ENCODE assay signal across 17 cellular contexts in the genomic region with DNA sequence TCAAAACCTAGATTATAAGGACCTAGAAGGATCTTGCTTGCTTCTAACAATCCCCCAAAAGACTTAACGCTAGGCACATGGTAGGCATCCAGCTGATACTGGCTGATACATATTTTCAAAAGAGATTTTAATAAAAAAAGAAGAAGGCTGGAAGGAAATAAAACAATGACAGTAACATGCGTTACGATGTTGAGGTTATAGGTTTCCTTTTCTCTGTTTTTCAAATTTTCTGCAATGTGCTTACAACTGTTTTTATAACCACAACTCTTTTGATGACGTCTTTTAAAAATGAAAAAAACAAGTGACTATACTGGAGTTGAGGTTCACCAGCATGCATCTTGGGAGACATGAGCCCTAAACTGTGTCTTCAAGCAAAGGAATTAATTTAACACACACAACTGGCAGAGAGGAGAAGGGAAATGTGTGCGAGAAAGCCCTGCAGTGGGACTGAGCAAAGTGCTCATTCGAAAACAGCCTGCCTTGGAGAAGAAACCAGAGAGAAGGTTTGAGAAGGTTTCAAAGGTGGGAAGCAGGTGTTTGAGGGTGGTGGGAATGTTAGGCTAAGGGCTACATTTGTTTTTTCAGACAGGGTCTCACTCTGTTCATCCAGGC.
DNase-seq lines count a peak whose midpoint lies in the region; ATAC-seq and TF ChIP-seq lines count a peak whose summit lies in the region.
"Had no signal": no experiment of that assay in that cellular context is flagged by ENCODE, and none has a peak within 500 bp of the region (broad histone marks: within the 10 kb centered on the region; RNA-seq: fewer than 3 reads in every experiment).

No MANE protein-coding gene starts in this region.

- H3K27me3 Mint-ChIP-seq in activated T-cell treated with anti-CD3 and anti-CD28 coated beads, Interleukin-2, amount 50 U/mL, for 24 hours, result no peaks in the 10 kb centered on the region
- H3K27me3 Mint-ChIP-seq in activated T-cell treated with anti-CD3 and anti-CD28 coated beads, Interleukin-2, amount 50 U/mL, for 4 hours (ENCODE audit: low read depth), result no peaks in the 10 kb centered on the region

- peak; percentile 54 for DNase-seq in activated T-cell treated with anti-CD3 and anti-CD28 coated beads, Interleukin-2, amount 50 U/mL, for 24 hours
- no peak for DNase-seq in activated T-cell treated with anti-CD3 and anti-CD28 coated beads, Interleukin-2, amount 50 U/mL, for 48 hours
- DNase-seq in activated T-cell treated with anti-CD3 and anti-CD28 coated beads, Interleukin-2, amount 50 U/mL, for 4 hours, result no peak
- DNase-seq in right lobe of liver (no peak), transverse colon (no peak), HUDEP-2 (lab: John Stamatoyannopoulos, UW; ENCODE audit: unreplicated experiment in 76 of 76) (no peak), SJCRH30 (no peak)
- DNase-seq: activated effector memory CD4-positive, alpha-beta T cell treated with anti-CD3 and anti-CD28 coated beads, Interleukin-2, amount 50 U/mL, for 16 hours; DMS53; hippocampal formation; IMR-90; left lung; NCI-H510A treated with DMSO at 0.1 percent for 48 hours; RPMI8226 had no signal

- no peak for TF ChIP-seq CTCF in right lobe of liver (IDR thresholded peaks at IDR 0.05)
- TF ChIP-seq CTCF in transverse colon (IDR thresholded peaks at IDR 0.05), result no peak

- H3K4me3 ChIP-seq in right lobe of liver (no peak overlapping the region), transverse colon (no peak overlapping the region), SJCRH30 (no peak overlapping the region)
- H3K4me3 ChIP-seq: esophagus muscularis mucosa, left lung, smooth muscle cell had no signal

- in situ Hi-C loops in transverse colon (cut with MboI; ENCODE audit: low pct_ligation_motif_present in 1 of 4, low pct_unique_long_range_greater_than_20kb in 1 of 4, low sequenced_read_pairs in 3 of 4), result no loop called here

- H3K4me1 Mint-ChIP-seq in activated T-cell treated with anti-CD3 and anti-CD28 coated beads, Interleukin-2, amount 50 U/mL, for 24 hours (ENCODE audit: low read depth), result peaks cover 82% of the 10 kb centered on the region
- H3K4me1 Mint-ChIP-seq in activated T-cell treated with anti-CD3 and anti-CD28 coated beads, Interleukin-2, amount 50 U/mL, for 4 hours (ENCODE audit: low read depth), result peaks cover 73% of the 10 kb centered on the region

- peak; percentile 78 to 83 for ATAC-seq in activated T-cell treated with anti-CD3 and anti-CD28 coated beads, Interleukin-2, amount 50 U/mL, for 4 hours
- no peak for ATAC-seq in right lobe of liver
- no peak for ATAC-seq in GM19463 (IDR thresholded peaks at IDR 0.05; ENCODE audit: unreplicated experiment)
- ATAC-seq: left lung had no signal

- peak overlapping the region; percentile 95 for H3K27ac Mint-ChIP-seq in activated T-cell treated with anti-CD3 and anti-CD28 coated beads, Interleukin-2, amount 50 U/mL, for 24 hours

- WGBS in right lobe of liver (ENCODE audit: insufficient coverage, low coverage, low lambda C conversion rate, missing lambda C conversion rate), result 71% methylated on average over 6 of the region's 6 CpGs
- 85 to 90% methylated on average over 4 to 6 of the region's 6 CpGs for WGBS in transverse colon (ENCODE audit: low coverage in 1 of 2), 2 donors

- H3K9me3 ChIP-seq in right lobe of liver (no peaks in the 10 kb centered on the region), transverse colon (no peaks in the 10 kb centered on the region), SJCRH30 (replicated peaks) (no peaks in the 10 kb centered on the region)
- H3K9me3 ChIP-seq: esophagus muscularis mucosa, left lung had no signal

- H3K27ac ChIP-seq in right lobe of liver, result peak overlapping the region in 1 of 3 donors; percentile 14
- H3K27ac ChIP-seq in transverse colon, result peak overlapping the region; percentile 22 to 58 (median 36)
- no peak overlapping the region for H3K27ac ChIP-seq in SJCRH30
- H3K27ac ChIP-seq: esophagus muscularis mucosa had no signal

- no peak for TF ChIP-seq EP300 in transverse colon (IDR thresholded peaks at IDR 0.05; ENCODE audit: low read depth)

- H3K4me1 ChIP-seq in right lobe of liver, result peaks cover 0 to 9% (median 4%) of the 10 kb centered on the region in 4 donors
- no peaks in the 10 kb centered on the region for H3K4me1 ChIP-seq in transverse colon
- H3K4me1 ChIP-seq in SJCRH30, result no peaks in the 10 kb centered on the region
- H3K4me1 ChIP-seq: esophagus muscularis mucosa had no signal

- no peaks in the 10 kb centered on the region for H3K27me3 ChIP-seq in right lobe of liver
- no peaks in the 10 kb centered on the region for H3K27me3 ChIP-seq in transverse colon
- no peaks in the 10 kb centered on the region for H3K27me3 ChIP-seq in SJCRH30
- H3K27me3 ChIP-seq: esophagus muscularis mucosa, left lung had no signal

- peak overlapping the region; percentile 77 for H3K4me3 Mint-ChIP-seq in activated T-cell treated with anti-CD3 and anti-CD28 coated beads, Interleukin-2, amount 50 U/mL, for 24 hours
- peak overlapping the region; percentile 75 for H3K4me3 Mint-ChIP-seq in activated T-cell treated with anti-CD3 and anti-CD28 coated beads, Interleukin-2, amount 50 U/mL, for 4 hours

- H3K9me3 Mint-ChIP-seq in activated T-cell treated with anti-CD3 and anti-CD28 coated beads, Interleukin-2, amount 50 U/mL, for 24 hours, result no peaks in the 10 kb centered on the region
- no peaks in the 10 kb centered on the region for H3K9me3 Mint-ChIP-seq in activated T-cell treated with anti-CD3 and anti-CD28 coated beads, Interleukin-2, amount 50 U/mL, for 4 hours

- TF ChIP-seq POLR2A in right lobe of liver (IDR thresholded peaks at IDR 0.05) (peak; percentile 28), transverse colon (IDR thresholded peaks at IDR 0.05) (peak; percentile 45)

- intact Hi-C loops in right lobe of liver (cut with DNase I), result no loop called here
- intact Hi-C loops in transverse colon (cut with DNase I; ENCODE audit: low total_unique reads), result no loop called here

- peaks cover 88% of the 10 kb centered on the region for H3K36me3 Mint-ChIP-seq in activated T-cell treated with anti-CD3 and anti-CD28 coated beads, Interleukin-2, amount 50 U/mL, for 24 hours (ENCODE audit: low read depth)
- H3K36me3 Mint-ChIP-seq in activated T-cell treated with anti-CD3 and anti-CD28 coated beads, Interleukin-2, amount 50 U/mL, for 4 hours (ENCODE audit: insufficient read depth), result peaks cover 52% of the 10 kb centered on the region

- peaks cover 0 to 51% (median 10%) of the 10 kb centered on the region in 4 donors for H3K36me3 ChIP-seq in right lobe of liver
- peaks cover 0 to 33% (median 7%) of the 10 kb centered on the region in 4 donors for H3K36me3 ChIP-seq in transverse colon
- no peaks in the 10 kb centered on the region; the same call in 1 of the 2 replicates for H3K36me3 ChIP-seq in SJCRH30

Comparison
In these comparisons a context has a peak if more than half of its experiments do, and no peak if none do; other contexts are left out.
1. ATAC-seq: peak in activated T-cell treated with anti-CD3 and anti-CD28 coated beads, Interleukin-2, amount 50 U/mL, for 4 hours (2 of 2); none in right lobe of liver (0 of 4) and GM19463 (single experiment).